8 cellular contexts compared by ENCODE assay signal in genomic region chr1:28258628-28259251, GRCh38. TPM values are rescaled to one million over a fixed set of nuclear protein-coding genes. Genes with fewer than 3 reads are reported as not detected.
DNase-seq lines count a peak whose midpoint lies in the region; ATAC-seq, FAIRE-seq and TF ChIP-seq lines count a peak whose summit lies in the region.

No MANE protein-coding gene starts in this region.

- TF ChIP-seq CTCF in A549 (IDR thresholded peaks at IDR 0.05) (no peak), HEK293 (tag by site-specific recombination; IDR thresholded peaks at IDR 0.05) (no peak), lung (IDR thresholded peaks at IDR 0.05; ENCODE audit: control extremely low read depth, extremely low read depth) (no peak)

- H3K27ac ChIP-seq in A549 (peak overlapping the region; percentile 77 to 84), HEK293 (ENCODE audit: extremely low read depth, low read depth, low read length) (peak overlapping the region; percentile 42; the same call in 1 of the 2 replicates), lung (ENCODE audit: low read depth in 1 of 2, low read length in 1 of 2) (peak overlapping the region; percentile 74 to 79)

- H3K4me1 ChIP-seq in A549 (peaks cover 37% of the 10 kb centered on the region), HEK293 (ENCODE audit: control insufficient read depth, insufficient read depth, low read length) (no peaks in the 10 kb centered on the region; the same call in 1 of the 2 replicates), lung (ENCODE audit: control insufficient read depth in 2 of 2, insufficient read depth in 2 of 2, low read length in 2 of 2) (peaks cover 12 to 13% of the 10 kb centered on the region in 2 donors)

- H3K36me3 ChIP-seq in HEK293 (ENCODE audit: control insufficient read depth in 2 of 2, insufficient read depth in 1 of 2, low read length in 2 of 2) (peaks cover 0 to 5% of the 10 kb centered on the region in 2 experiments; a peak in 1 of 3 replicates), lung (ENCODE audit: control insufficient read depth in 2 of 2, insufficient read depth in 2 of 2, low read length in 2 of 2) (no peaks in the 10 kb centered on the region)

- FAIRE-seq in A549 (lab: Jason Lieb, UNC), result no peak

- peak overlapping the region; percentile 76 for H3K4me2 ChIP-seq in A549

- ATAC-seq in A549 (peak in 1 of 2 experiments; percentile 8; a peak in 1 of 6 replicates), lung (ENCODE audit: insufficient read depth, low FRiP score) (no peak), HG03095 (IDR thresholded peaks at IDR 0.05; ENCODE audit: unreplicated experiment) (no peak), GM19455 (IDR thresholded peaks at IDR 0.05; ENCODE audit: unreplicated experiment) (no peak)
- no peak for ATAC-seq in activated naive CD8-positive, alpha-beta T cell treated with anti-CD3 and anti-CD28 coated beads, Interleukin-2, amount 50 U/mL, for 24 hours

- no peak for TF ChIP-seq EP300 in A549 (IDR thresholded peaks at IDR 0.05)

- peaks cover 43% of the 10 kb centered on the region for H3K4me1 Mint-ChIP-seq in activated naive CD8-positive, alpha-beta T cell treated with anti-CD3 and anti-CD28 coated beads, Interleukin-2, amount 50 U/mL, for 24 hours

- no peak for DNase-seq in A549 (ENCODE audit: low read depth in 1 of 2, low spot score in 1 of 2)
- no peak for DNase-seq in activated naive CD8-positive, alpha-beta T cell treated with anti-CD3 and anti-CD28 coated beads, Interleukin-2, amount 50 U/mL, for 24 hours
- no peak for DNase-seq in lung (ENCODE audit: low spot score)
- DNase-seq in NCI-H2171 (lab: John Stamatoyannopoulos, UW), result no peak
- DNase-seq in NCI-H2196 treated with DMSO at 0.1 percent for 48 hours (lab: John Stamatoyannopoulos, UW; ENCODE audit: unreplicated experiment), result no peak

- POLR2A ChIA-PET in A549 (lab: Yijun Ruan, JAX), result interaction anchor here (0.6 to 2.6 kb wide), 5 partner anchors 10 to 390 kb away, joined by 3 to 25 read pairs (median 3); partner anchors contain the start of genes ATP5IF1 and RNU11
- POLR2A ChIA-PET in HEK293 (lab: Yijun Ruan, JAX), result interaction anchor here (1.0 to 3.9 kb wide), 8 partner anchors 10 to 323 kb away, joined by 4 to 59 read pairs (median 11); partner anchors contain the start of genes ATP5IF1 and MED18

- peaks cover 2% of the 10 kb centered on the region for H3K27me3 Mint-ChIP-seq in activated naive CD8-positive, alpha-beta T cell treated with anti-CD3 and anti-CD28 coated beads, Interleukin-2, amount 50 U/mL, for 24 hours

- H3K9me3 ChIP-seq in A549 (no peaks in the 10 kb centered on the region), HEK293 (ENCODE audit: control insufficient read depth, insufficient read depth, low read depth, low read length) (no peaks in the 10 kb centered on the region), lung (ENCODE audit: control insufficient read depth in 2 of 2, insufficient read depth in 1 of 2, low read length in 1 of 2) (no peaks in the 10 kb centered on the region)

- no peaks in the 10 kb centered on the region for H3K27me3 ChIP-seq in lung (ENCODE audit: control insufficient read depth, insufficient read depth)

- no peak for TF ChIP-seq POLR2A in A549 (IDR thresholded peaks at IDR 0.05; ENCODE audit: low read length)

- WGBS in A549 (ENCODE audit: missing lambda C conversion rate), result 31% methylated on average over 12 of the region's 12 CpGs
- 10% methylated on average over 12 of the region's 12 CpGs for WGBS in lung, 2 donors

- H3K4me3 Mint-ChIP-seq in activated naive CD8-positive, alpha-beta T cell treated with anti-CD3 and anti-CD28 coated beads, Interleukin-2, amount 50 U/mL, for 24 hours, result peak overlapping the region; percentile 85

- H3K9me3 Mint-ChIP-seq in activated naive CD8-positive, alpha-beta T cell treated with anti-CD3 and anti-CD28 coated beads, Interleukin-2, amount 50 U/mL, for 24 hours, result peaks cover 5% of the 10 kb centered on the region

- H3K4me3 ChIP-seq in A549 (no peak overlapping the region; the same call in 2 of the 3 replicates), HEK293 (ENCODE audit: low read depth, low read length) (no peak overlapping the region; the same call in 1 of the 2 replicates), lung (no peak overlapping the region)

- H3K36me3 Mint-ChIP-seq in activated naive CD8-positive, alpha-beta T cell treated with anti-CD3 and anti-CD28 coated beads, Interleukin-2, amount 50 U/mL, for 24 hours (ENCODE audit: low read depth), result peaks cover 10% of the 10 kb centered on the region

- no peak for TF ChIP-seq RAD21 in A549 (conservative IDR thresholded peaks at IDR 0.05 in 1 of 2, IDR thresholded peaks at IDR 0.05 in 1 of 2)

- CTCF ChIA-PET in A549 (lab: Yijun Ruan, JAX) (interaction anchor here (1.2 to 5.3 kb wide), 2 partner anchors 10 to 101 kb away, joined by 4 to 34 read pairs; no protein-coding TSS in a partner anchor), HEK293 (lab: Yijun Ruan, JAX) (interaction anchor here (0.6 to 4.8 kb wide), 3 partner anchors 10 to 167 kb away, joined by 3 to 42 read pairs (median 3); no protein-coding TSS in a partner anchor)

- H3K27ac Mint-ChIP-seq in activated naive CD8-positive, alpha-beta T cell treated with anti-CD3 and anti-CD28 coated beads, Interleukin-2, amount 50 U/mL, for 24 hours, result peak overlapping the region; percentile 89

TF ChIP-seq in A549, 52 proteins besides CTCF, POLR2A, EP300 and RAD21:
- TF ChIP-seq NFE2L2 (conservative IDR thresholded peaks at IDR 0.05; ENCODE audit: low read length) (no peak), FOSL2 (IDR thresholded peaks at IDR 0.05) (no peak), FOSL2 (CRISPR knock-in tag; IDR thresholded peaks at IDR 0.05) (no peak), NR3C1 (IDR thresholded peaks at IDR 0.05) (no peak), KDM5A (IDR thresholded peaks at IDR 0.05) (no peak), FOSB (CRISPR knock-in tag; IDR thresholded peaks at IDR 0.05) (no peak)

TF ChIP-seq in HEK293, 187 proteins besides CTCF, POLR2A, EP300 and RAD21 (continues in another document):
- no peak for TF ChIP-seq MZF1 (tag by site-specific recombination; IDR thresholded peaks at IDR 0.05; ENCODE audit: borderline replicate concordance)
- TF ChIP-seq ZNF830 (tag by site-specific recombination; IDR thresholded peaks at IDR 0.05; ENCODE audit: low read depth), result no peak
- no peak for TF ChIP-seq ZNF488 (tag by site-specific recombination; IDR thresholded peaks at IDR 0.05)
- TF ChIP-seq ZNF174 (tag by site-specific recombination; IDR thresholded peaks at IDR 0.05), result no peak
- peak; percentile 17; the same call in 1 of the 2 replicates for TF ChIP-seq ZNF660 (tag by site-specific recombination; IDR thresholded peaks at IDR 0.05)
- TF ChIP-seq ZNF658 (tag by site-specific recombination; IDR thresholded peaks at IDR 0.05), result no peak
- TF ChIP-seq ZIC2 (tag by site-specific recombination; IDR thresholded peaks at IDR 0.05), result no peak
- TF ChIP-seq, protein P1, sequence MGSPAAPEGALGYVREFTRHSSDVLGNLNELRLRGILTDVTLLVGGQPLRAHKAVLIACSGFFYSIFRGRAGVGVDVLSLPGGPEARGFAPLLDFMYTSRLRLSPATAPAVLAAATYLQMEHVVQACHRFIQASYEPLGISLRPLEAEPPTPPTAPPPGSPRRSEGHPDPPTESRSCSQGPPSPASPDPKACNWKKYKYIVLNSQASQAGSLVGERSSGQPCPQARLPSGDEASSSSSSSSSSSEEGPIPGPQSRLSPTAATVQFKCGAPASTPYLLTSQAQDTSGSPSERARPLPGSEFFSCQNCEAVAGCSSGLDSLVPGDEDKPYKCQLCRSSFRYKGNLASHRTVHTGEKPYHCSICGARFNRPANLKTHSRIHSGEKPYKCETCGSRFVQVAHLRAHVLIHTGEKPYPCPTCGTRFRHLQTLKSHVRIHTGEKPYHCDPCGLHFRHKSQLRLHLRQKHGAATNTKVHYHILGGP (tag by site-specific recombination; IDR thresholded peaks at IDR 0.05), result no peak
- TF ChIP-seq ZSCAN30 (tag by site-specific recombination; IDR thresholded peaks at IDR 0.05), result 0 out of 2 replicates have a peak, but pooled peaks have one; percentile 10

RNA-seq across cellular contexts. Expression of gene SESN2, which starts 0.6 kb away (rescaled TPM):
- 16.6 and 16.7 TPM in 2 replicates for polyA plus RNA-seq in A549 (2011; rRNA removed)
- polyA plus RNA-seq in A549 (2012; cell fraction: cytosol; rRNA removed), result 6.2 and 7.9 TPM in 2 replicates
- 12.5 and 16.4 TPM in 2 replicates for polyA plus RNA-seq in A549 (2012; cell fraction: nucleus; rRNA removed)
- polyA plus RNA-seq in A549 (2017; fragmentation: RNase III; extraction: RNeasy Plus Mini Kit Qiagen cat#74134 plus additional on column Dnase treatment), result 5.2 to 5.6 TPM (median 5.6 TPM) in 3 replicates
- polyA minus RNA-seq in A549 (2011; rRNA and poly(A)+ RNA removed), result 25.4 and 29.1 TPM in 2 replicates
- 10 to 100 TPM in 1 of 2 donors, 1 to 10 TPM in 1; 3.3 to 19.4 TPM for total RNA-seq in lung
- polyA plus RNA-seq in lung, result 10 to 100 TPM in 1 of 2 donors, 1 to 10 TPM in 1; 6.6 to 15.3 TPM

RNA-seq across cellular contexts. Expression of gene ATP5IF1, which starts 22.8 kb away (rescaled TPM):
- polyA plus RNA-seq in A549 (2011; rRNA removed) (102 and 178 TPM in 2 replicates), A549 (2017; fragmentation: RNase III; extraction: RNeasy Plus Mini Kit Qiagen cat#74134 plus additional on column Dnase treatment) (229 to 240 TPM (median 234 TPM) in 3 replicates), lung (100 to 1,000 TPM; 163 to 758 TPM)
- 245 and 347 TPM in 2 replicates for polyA plus RNA-seq in A549 (2012; cell fraction: cytosol; rRNA removed)
- 73.8 and 121 TPM in 2 replicates for polyA plus RNA-seq in A549 (2012; cell fraction: nucleus; rRNA removed)
- polyA minus RNA-seq in A549 (2011; rRNA and poly(A)+ RNA removed), result 9.6 and 12.8 TPM in 2 replicates
- total RNA-seq in lung, result 100 to 1,000 TPM in 1 of 2 donors, 10 to 100 TPM in 1; 90.2 to 122 TPM

RNA-seq across cellular contexts. Expression of gene DNAJC8, which starts 25.9 kb away (rescaled TPM):
- polyA plus RNA-seq in A549 (2011; rRNA removed), result 67.0 and 93.7 TPM in 2 replicates
- polyA plus RNA-seq in A549 (2012; cell fraction: cytosol; rRNA removed), result 39.9 and 42.3 TPM in 2 replicates
- 19.3 and 29.0 TPM in 2 replicates for polyA plus RNA-seq in A549 (2012; cell fraction: nucleus; rRNA removed)
- 81.7 to 87.3 TPM (median 81.8 TPM) in 3 replicates for polyA plus RNA-seq in A549 (2017; fragmentation: RNase III; extraction: RNeasy Plus Mini Kit Qiagen cat#74134 plus additional on column Dnase treatment)
- polyA minus RNA-seq in A549 (2011; rRNA and poly(A)+ RNA removed), result 18.1 and 18.8 TPM in 2 replicates
- total RNA-seq in lung, result 10 to 100 TPM; 38.9 to 61.4 TPM
- polyA plus RNA-seq in lung, result 10 to 100 TPM; 70.2 to 84.0 TPM
